22 cellular contexts compared by ENCODE assay signal in the genomic region with DNA sequence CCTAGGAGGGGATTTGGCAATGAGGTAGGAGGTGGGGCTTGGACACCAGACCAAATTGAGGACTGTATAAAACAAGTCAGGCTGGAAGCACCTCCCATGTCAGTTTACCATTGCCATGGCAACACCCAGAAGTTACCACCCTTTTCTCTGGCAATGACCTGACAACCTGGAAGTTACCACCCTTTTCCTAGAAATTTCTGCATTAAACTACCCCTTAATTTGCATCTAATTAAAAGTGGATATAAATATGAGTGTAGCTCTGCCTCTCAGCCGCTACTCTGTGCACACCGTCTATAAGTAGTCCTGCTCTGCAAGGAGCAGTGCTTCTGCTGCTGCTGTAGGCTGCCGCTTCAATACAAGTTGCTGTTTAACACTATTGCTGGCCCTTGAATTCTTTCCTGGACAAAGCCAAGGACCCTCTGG. TPM values are rescaled to one million over a fixed set of nuclear protein-coding genes. Genes with fewer than 3 reads are reported as not detected.
"Had no signal": no experiment of that assay in that cellular context is flagged by ENCODE, and none has a peak within 500 bp of the region (broad histone marks: within the 10 kb centered on the region; RNA-seq: fewer than 3 reads in every experiment).

No MANE protein-coding gene starts in this region.

- H3K4me3 Mint-ChIP-seq: effector memory CD8-positive, alpha-beta T cell; naive B cell; neural progenitor cell; stimulated activated naive CD8-positive, alpha-beta T cell treated with anti-CD3 and anti-CD28 coated beads, Interleukin-15, amount 100 ng/mL, for 72 hours; T-helper 2 cell treated with Interferon-gamma antibody and Interleukin-4, amounts not matched to agents 5 μg/mL and 100 μg/mL, for 36 hours had no signal

- H3K4me1 ChIP-seq: gastrocnemius medialis, neural progenitor cell had no signal

- H3K27ac ChIP-seq: epithelial cell of prostate, gastrocnemius medialis, heart right ventricle, neural progenitor cell, ovary, thoracic aorta, upper lobe of right lung had no signal

- H3K27me3 ChIP-seq: gastrocnemius medialis, neural progenitor cell, ovary, upper lobe of right lung had no signal

- H3K9ac ChIP-seq: neural progenitor cell had no signal

- H3K4me3 ChIP-seq: gastrocnemius medialis, heart right ventricle, lung, neural progenitor cell, ovary, thoracic aorta, upper lobe of right lung had no signal

- FAIRE-seq: astrocyte, bronchial epithelial cell had no signal

- DNase-seq: activated CD4-positive, alpha-beta T cell treated with anti-CD3 and anti-CD28 coated beads for 1 hour; activated CD4-positive, alpha-beta T cell treated with anti-CD3 and anti-CD28 coated beads, Interleukin-2, amount 50 U/mL, for 4 hours; activated naive CD4-positive, alpha-beta T cell treated with anti-CD3 and anti-CD28 coated beads, Interleukin-2, amount 50 U/mL, for 16 hours; dermis blood vessel endothelial cell; effector memory CD8-positive, alpha-beta T cell; gastrocnemius medialis; heart right ventricle; left cardiac atrium; naive B cell; ovary; stimulated activated naive CD8-positive, alpha-beta T cell treated with anti-CD3 and anti-CD28 coated beads, Interleukin-15, amount 100 ng/mL, for 72 hours; upper lobe of right lung had no signal

- H3K36me3 Mint-ChIP-seq: neural progenitor cell had no signal

- H3K4me1 Mint-ChIP-seq: stimulated activated naive CD8-positive, alpha-beta T cell treated with anti-CD3 and anti-CD28 coated beads, Interleukin-15, amount 100 ng/mL, for 72 hours had no signal

- H3K27me3 Mint-ChIP-seq: naive B cell; stimulated activated naive CD8-positive, alpha-beta T cell treated with anti-CD3 and anti-CD28 coated beads, Interleukin-15, amount 100 ng/mL, for 72 hours had no signal

- H3K4me2 ChIP-seq: neural progenitor cell had no signal

- H3K9me3 Mint-ChIP-seq: effector memory CD8-positive, alpha-beta T cell; neural progenitor cell; stimulated activated naive CD8-positive, alpha-beta T cell treated with anti-CD3 and anti-CD28 coated beads, Interleukin-15, amount 100 ng/mL, for 72 hours; T-helper 2 cell treated with Interferon-gamma antibody and Interleukin-4, amounts not matched to agents 5 μg/mL and 100 μg/mL, for 36 hours had no signal

- H2AFZ ChIP-seq: neural progenitor cell had no signal

- H3K27ac Mint-ChIP-seq: effector memory CD8-positive, alpha-beta T cell; neural progenitor cell; stimulated activated naive CD8-positive, alpha-beta T cell treated with anti-CD3 and anti-CD28 coated beads, Interleukin-15, amount 100 ng/mL, for 72 hours; T-helper 2 cell treated with Interferon-gamma antibody and Interleukin-4, amounts not matched to agents 5 μg/mL and 100 μg/mL, for 36 hours had no signal

- H3K9me3 ChIP-seq: gastrocnemius medialis, heart right ventricle, ovary, thoracic aorta, upper lobe of right lung had no signal

- ATAC-seq: effector memory CD8-positive, alpha-beta T cell; gastrocnemius medialis; sciatic nerve; stimulated activated naive CD8-positive, alpha-beta T cell treated with anti-CD3 and anti-CD28 coated beads, Interleukin-15, amount 100 ng/mL, for 72 hours; upper lobe of right lung had no signal

- H3K36me3 ChIP-seq: gastrocnemius medialis, heart right ventricle, neural progenitor cell, ovary, thoracic aorta, upper lobe of right lung had no signal

RNA-seq across cellular contexts. Expression of a gene that starts 7.9 kb away (rescaled TPM):
- total RNA-seq: astrocyte, dermis blood vessel endothelial cell had no signal

RNA-seq across cellular contexts. Expression of a gene that starts 25.0 kb away (rescaled TPM):
- total RNA-seq: astrocyte, bronchial epithelial cell, cerebellum, dermis blood vessel endothelial cell, gastrocnemius medialis, heart right ventricle, left cardiac atrium, lung, ovary, sciatic nerve, thoracic aorta, upper lobe of right lung had no signal
- polyA plus RNA-seq: adipose tissue, heart right ventricle, lung, ovary had no signal
